ENCODE assay signal across 1 cellular context in the genomic region with DNA sequence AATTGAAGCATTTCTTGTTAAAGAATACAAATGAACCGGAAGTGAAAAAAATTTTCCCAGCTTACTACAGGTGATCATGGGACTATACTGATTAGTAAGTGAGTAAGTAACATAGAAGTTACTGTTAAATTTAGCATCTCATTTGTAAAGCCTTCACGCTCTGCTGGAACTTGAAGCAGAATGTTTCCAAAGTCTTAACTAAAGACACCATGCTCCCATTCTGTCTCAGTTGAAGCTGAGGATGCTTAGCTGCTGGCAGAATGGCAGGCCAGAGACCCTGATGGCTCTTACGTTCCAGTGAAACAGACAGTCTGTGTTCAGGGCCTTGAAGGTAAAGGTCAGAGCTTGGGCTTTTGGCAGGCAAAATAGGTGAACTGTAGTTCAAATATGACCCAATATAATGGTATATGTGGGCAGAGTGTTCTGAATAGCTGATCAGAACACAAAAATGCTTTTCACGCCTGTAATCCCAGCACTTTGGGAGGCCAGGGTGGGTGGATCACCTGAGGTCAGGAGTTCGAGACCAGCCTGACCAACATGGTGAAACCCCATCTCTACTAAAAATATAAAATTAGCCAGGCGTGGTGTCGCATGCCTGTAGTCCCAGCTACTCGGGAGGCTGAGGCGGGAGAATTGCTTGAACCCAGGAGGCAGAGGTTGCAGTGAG. TPM values are rescaled to one million over a fixed set of nuclear protein-coding genes. Genes with fewer than 3 reads are reported as not detected.
"Had no signal": no experiment of that assay in that cellular context is flagged by ENCODE, and none has a peak within 500 bp of the region (broad histone marks: within the 10 kb centered on the region; RNA-seq: fewer than 3 reads in every experiment).

No MANE protein-coding gene starts in this region.

RNA-seq across cellular contexts. Expression of gene KIF9, which starts 9.3 kb away (rescaled TPM):
- total RNA-seq: ascending aorta had no signal
